11 cellular contexts compared by ENCODE assay signal in genomic region chr1:214670098-214670497, GRCh38.
DNase-seq lines count a peak whose midpoint lies in the region; ATAC-seq and TF ChIP-seq lines count a peak whose summit lies in the region.
"Had no signal": no experiment of that assay in that cellular context is flagged by ENCODE, and none has a peak within 500 bp of the region (broad histone marks: within the 10 kb centered on the region; RNA-seq: fewer than 3 reads in every experiment).

No MANE protein-coding gene starts in this region.

- no peak for TF ChIP-seq CTCF in HFF-Myc (IDR thresholded peaks at IDR 0.05; ENCODE audit: low read depth, low read length, missing control alignments)
- no peak for TF ChIP-seq CTCF in left ventricle myocardium inferior (IDR thresholded peaks at IDR 0.05; ENCODE audit: borderline replicate concordance)
- TF ChIP-seq CTCF in osteoblast (IDR thresholded peaks at IDR 0.05; ENCODE audit: extremely low read depth, low read depth, low read length): no peak
- TF ChIP-seq CTCF in OCI-LY7 (conservative IDR thresholded peaks at IDR 0.05; ENCODE audit: low read length): no peak

- POLR2A ChIA-PET in OCI-LY7 (lab: Charles Lee): no interaction called here

- H3K9me3 ChIP-seq in left ventricle myocardium inferior (replicated peaks): no peaks in the 10 kb centered on the region
- no peaks in the 10 kb centered on the region for H3K9me3 ChIP-seq in osteoblast (ENCODE audit: low read depth, low read length)
- no peaks in the 10 kb centered on the region for H3K9me3 ChIP-seq in OCI-LY7 (ENCODE audit: low read length)
- H3K9me3 ChIP-seq: thoracic aorta had no signal

- H2AFZ ChIP-seq in osteoblast (ENCODE audit: low read length): no peak overlapping the region
- no peak overlapping the region for H2AFZ ChIP-seq in OCI-LY7 (ENCODE audit: low read length)

- no peak for ATAC-seq in HG02840 (IDR thresholded peaks at IDR 0.05; ENCODE audit: low FRiP score, unreplicated experiment)
- ATAC-seq: activated naive CD8-positive, alpha-beta T cell treated with anti-CD3 and anti-CD28 coated beads, Interleukin-2, amount 50 U/mL, for 24 hours had no signal

- peaks cover 2% of the 10 kb centered on the region for H3K27me3 ChIP-seq in left ventricle myocardium inferior (ENCODE audit: low read depth)
- no peaks in the 10 kb centered on the region for H3K27me3 ChIP-seq in osteoblast (ENCODE audit: insufficient read depth, low read length)

- DNase-seq in HFF-Myc (ENCODE audit: extremely low read depth, low read depth) (peak; percentile 19), astrocyte of the hippocampus (ENCODE audit: low read depth, low spot score) (peak; percentile 40), left ventricle myocardium inferior (peak; percentile 42), skeletal muscle cell (ENCODE audit: low read depth) (peak; percentile 76), osteoblast (ENCODE audit: insufficient read length, low spot score, missing footprints) (no peak), OCI-LY7 (ENCODE audit: low spot score) (no peak)
- DNase-seq: activated naive CD8-positive, alpha-beta T cell treated with anti-CD3 and anti-CD28 coated beads, Interleukin-2, amount 50 U/mL, for 24 hours; effector memory CD4-positive, alpha-beta T cell; RPMI8226 had no signal

- H3K36me3 ChIP-seq in left ventricle myocardium inferior (no peaks in the 10 kb centered on the region), osteoblast (ENCODE audit: insufficient read depth, low read length) (peaks cover 9% of the 10 kb centered on the region), OCI-LY7 (ENCODE audit: insufficient read depth, low read length) (peaks cover 52% of the 10 kb centered on the region)
- H3K36me3 ChIP-seq: thoracic aorta had no signal

- no peaks in the 10 kb centered on the region for H3K9me2 ChIP-seq in OCI-LY7 (ENCODE audit: insufficient read depth, low read length)

- H3K4me2 ChIP-seq in osteoblast (ENCODE audit: insufficient read depth, low read length) (no peak overlapping the region), OCI-LY7 (ENCODE audit: low read length) (no peak overlapping the region)

- H3K27ac ChIP-seq in left ventricle myocardium inferior (replicated peaks): no peak overlapping the region
- no peak overlapping the region for H3K27ac ChIP-seq in osteoblast (ENCODE audit: low read depth, low read length)
- no peak overlapping the region for H3K27ac ChIP-seq in OCI-LY7 (ENCODE audit: low read depth, low read length, poor library complexity, severe bottlenecking)
- H3K27ac ChIP-seq: thoracic aorta had no signal

- CTCF ChIA-PET in OCI-LY7 (lab: Charles Lee; ENCODE audit: unreplicated experiment): no interaction called here

- H3K4me3 ChIP-seq in HFF-Myc (replicated peaks; ENCODE audit: low read depth, low read length) (no peak overlapping the region), left ventricle myocardium inferior (no peak overlapping the region), skeletal muscle cell (ENCODE audit: low read depth, low read length) (no peak overlapping the region), osteoblast (ENCODE audit: insufficient read depth, low read length) (no peak overlapping the region), OCI-LY7 (ENCODE audit: low read depth, low read length, poor library complexity, severe bottlenecking) (no peak overlapping the region)
- H3K4me3 ChIP-seq: thoracic aorta had no signal

- BruUV-seq in OCI-LY7 (replicated peaks; lab: Mats Ljungman, UMichigan): no TSS peak

- H4K20me1 ChIP-seq in osteoblast (ENCODE audit: insufficient read depth, low read length): no peaks in the 10 kb centered on the region
- H4K20me1 ChIP-seq in OCI-LY7 (ENCODE audit: insufficient read depth, low read length): no peaks in the 10 kb centered on the region

- intact Hi-C loops in left ventricle myocardium inferior (cut with micrococcal nuclease) (no loop called here), OCI-LY7 (cut with micrococcal nuclease; ENCODE audit: unreplicated experiment) (no loop called here)

- H3K4me1 ChIP-seq in left ventricle myocardium inferior: peaks cover 4% of the 10 kb centered on the region
- peaks cover under 1% of the 10 kb centered on the region for H3K4me1 ChIP-seq in osteoblast (ENCODE audit: insufficient read depth, low read length)
- no peaks in the 10 kb centered on the region for H3K4me1 ChIP-seq in OCI-LY7 (ENCODE audit: insufficient read depth, low read length, poor library complexity, severe bottlenecking)

- H3K79me2 ChIP-seq in osteoblast (ENCODE audit: insufficient read depth, low read length) (no peaks in the 10 kb centered on the region), OCI-LY7 (ENCODE audit: insufficient read depth, low read depth, low read length) (no peaks in the 10 kb centered on the region)

Comparison
In these comparisons a context has a peak if more than half of its experiments do, and no peak if none do; other contexts are left out.
1. DNase-seq: peak in HFF-Myc (single experiment), astrocyte of the hippocampus (single experiment), left ventricle myocardium inferior (single experiment) and skeletal muscle cell (single experiment); none in osteoblast (single experiment) and OCI-LY7 (single experiment).